ENCODE assay signal across 34 cellular contexts in genomic region chr16:18832613-18833012, GRCh38.
"Had no signal": no experiment of that assay in that cellular context is flagged by ENCODE, and none has a peak within 500 bp of the region (broad histone marks: within the 10 kb centered on the region; RNA-seq: fewer than 3 reads in every experiment).

No MANE protein-coding gene starts in this region.

- H3K4me1 ChIP-seq: parathyroid adenoma, psoas muscle, spleen, suprapubic skin, testis, tibial artery, transverse colon, upper lobe of left lung, vagina had no signal

- H3K4me1 Mint-ChIP-seq: naive B cell; nephron progenitor cell; neural crest cell; stimulated activated memory B cell treated with anti-CD40 and anti-IgM and Interleukin-4, amounts not matched to agents 10 μg/mL and 1 μg/mL and 100 μg/mL, for 72 hours had no signal

- H3K36me3 ChIP-seq: ovary had no signal

- H3K79me2 ChIP-seq: parathyroid adenoma had no signal

- H3K9me3 Mint-ChIP-seq: naive B cell; naive thymus-derived CD8-positive, alpha-beta T cell; natural killer cell treated with Interleukin-12 subunit alpha and Interleukin-12 subunit beta and Interleukin-15 and Interleukin-18, amount 100 ng/mL, for 72 hours; nephron progenitor cell; neural crest cell; stimulated activated memory B cell treated with anti-CD40 and anti-IgM and Interleukin-4, amounts not matched to agents 10 μg/mL and 1 μg/mL and 100 μg/mL, for 72 hours; stimulated activated naive CD8-positive, alpha-beta T cell treated with anti-CD3 and anti-CD28 coated beads, Interleukin-15, amount 100 ng/mL, for 72 hours had no signal

- H3K4me3 Mint-ChIP-seq: naive B cell; naive thymus-derived CD8-positive, alpha-beta T cell; natural killer cell treated with Interleukin-12 subunit alpha and Interleukin-12 subunit beta and Interleukin-15 and Interleukin-18, amount 100 ng/mL, for 72 hours; nephron progenitor cell; neural crest cell; stimulated activated memory B cell treated with anti-CD40 and anti-IgM and Interleukin-4, amounts not matched to agents 10 μg/mL and 1 μg/mL and 100 μg/mL, for 72 hours; stimulated activated naive CD8-positive, alpha-beta T cell treated with anti-CD3 and anti-CD28 coated beads, Interleukin-15, amount 100 ng/mL, for 72 hours had no signal

- H2AFZ ChIP-seq: parathyroid adenoma had no signal

- H3K27me3 Mint-ChIP-seq: naive B cell; naive thymus-derived CD8-positive, alpha-beta T cell; natural killer cell treated with Interleukin-12 subunit alpha and Interleukin-12 subunit beta and Interleukin-15 and Interleukin-18, amount 100 ng/mL, for 72 hours; progenitor cell of endocrine pancreas; stimulated activated memory B cell treated with anti-CD40 and anti-IgM and Interleukin-4, amounts not matched to agents 10 μg/mL and 1 μg/mL and 100 μg/mL, for 72 hours; stimulated activated naive CD8-positive, alpha-beta T cell treated with anti-CD3 and anti-CD28 coated beads, Interleukin-15, amount 100 ng/mL, for 72 hours had no signal

- H3K27me3 ChIP-seq: neutrophil, ovary, spleen, suprapubic skin, testis, tibial artery, transverse colon, upper lobe of left lung, vagina had no signal

- FAIRE-seq: urothelium cell line had no signal

- H3K9me3 ChIP-seq: ovary, psoas muscle, spleen, suprapubic skin, testis, tibial artery, transverse colon, upper lobe of left lung, vagina had no signal

- ATAC-seq: naive thymus-derived CD8-positive, alpha-beta T cell; natural killer cell treated with Interleukin-12 subunit alpha and Interleukin-12 subunit beta and Interleukin-15 and Interleukin-18, amount 100 ng/mL, for 72 hours; psoas muscle; right cardiac atrium; sciatic nerve; stimulated activated memory B cell treated with anti-CD40 and anti-IgM and Interleukin-4, amounts not matched to agents 10 μg/mL and 1 μg/mL and 100 μg/mL, for 72 hours; stimulated activated naive CD8-positive, alpha-beta T cell treated with anti-CD3 and anti-CD28 coated beads, Interleukin-15, amount 100 ng/mL, for 72 hours; stimulated activated naive CD8-positive, alpha-beta T cell treated with anti-CD3 and anti-CD28 coated beads, Interleukin-15, Interleukin-2, amounts not matched to agents 100 U/mL and 50 U/mL, for 24 hours had no signal

- H3K27ac Mint-ChIP-seq: naive B cell; naive thymus-derived CD8-positive, alpha-beta T cell; natural killer cell treated with Interleukin-12 subunit alpha and Interleukin-12 subunit beta and Interleukin-15 and Interleukin-18, amount 100 ng/mL, for 72 hours; nephron progenitor cell; progenitor cell of endocrine pancreas; stimulated activated memory B cell treated with anti-CD40 and anti-IgM and Interleukin-4, amounts not matched to agents 10 μg/mL and 1 μg/mL and 100 μg/mL, for 72 hours; stimulated activated naive CD8-positive, alpha-beta T cell treated with anti-CD3 and anti-CD28 coated beads, Interleukin-15, amount 100 ng/mL, for 72 hours had no signal

- H3K4me2 ChIP-seq: smooth muscle cell had no signal

- H3K4me3 ChIP-seq: ovary, psoas muscle, skin epidermis, smooth muscle cell, spleen, suprapubic skin, testis, tibial artery, transverse colon, upper lobe of left lung, vagina had no signal

- DNase-seq: naive B cell; naive thymus-derived CD8-positive, alpha-beta T cell; nephron progenitor cell; nucleus accumbens; ovary; posterior cingulate gyrus; psoas muscle; right cardiac atrium; spleen; stimulated activated CD4-positive, alpha-beta T cell treated with anti-CD3 and anti-CD28 coated beads, Interleukin-12 subunit alpha, Interleukin-12 subunit beta, amount 100 ng/mL, for 4 hours; stimulated activated CD4-positive, alpha-beta T cell treated with anti-CD3 and anti-CD28 coated beads, Interleukin-1b, Interleukin-23, amount 100 ng/mL, for 48 hours; stimulated activated CD4-positive, alpha-beta T cell treated with anti-CD3 and anti-CD28 coated beads, Interleukin-4, amount 100 ng/mL, for 1 hour; stimulated activated CD4-positive, alpha-beta T cell treated with anti-CD3 and anti-CD28 coated beads, Interleukin-4, amount 100 ng/mL, for 4 hours; stimulated activated CD8-positive, alpha-beta memory T cell treated with anti-CD3 and anti-CD28 coated beads, Interleukin-4, amount 100 ng/mL, for 48 hours; stimulated activated naive CD4-positive, alpha-beta T cell; stimulated activated naive CD8-positive, alpha-beta T cell treated with anti-CD3 and anti-CD28 coated beads, Interleukin-15, amount 100 ng/mL, for 72 hours; stimulated activated naive CD8-positive, alpha-beta T cell treated with anti-CD3 and anti-CD28 coated beads, Interleukin-15, Interleukin-2, amounts not matched to agents 100 U/mL and 50 U/mL, for 24 hours; substantia nigra; testis; tibial artery; transverse colon; upper lobe of left lung had no signal

- H3K9ac ChIP-seq: parathyroid adenoma had no signal

- H3K27ac ChIP-seq: ovary, parathyroid adenoma, psoas muscle, skin epidermis, spleen, suprapubic skin, testis, tibial artery, transverse colon, upper lobe of left lung, vagina had no signal
